In genomic region chr3:145133281-145133680, GRCh38 we compare ENCODE assay signal across 20 cellular contexts.
DNase-seq lines count a peak whose midpoint lies in the region; ATAC-seq and TF ChIP-seq lines count a peak whose summit lies in the region.
"Had no signal": no experiment of that assay in that cellular context is flagged by ENCODE, and none has a peak within 500 bp of the region (broad histone marks: within the 10 kb centered on the region; RNA-seq: fewer than 3 reads in every experiment).

No MANE protein-coding gene starts in this region.

- peaks cover 4% of the 10 kb centered on the region for H3K4me1 Mint-ChIP-seq in neural progenitor cell
- H3K4me1 Mint-ChIP-seq: CD14-positive monocyte; CD8-positive, alpha-beta memory T cell had no signal

- H2AFZ ChIP-seq in neural progenitor cell (replicated peaks): no peak overlapping the region
- H2AFZ ChIP-seq: GM23338 had no signal

- H3K9ac ChIP-seq in neural progenitor cell: no peak overlapping the region
- H3K9ac ChIP-seq: BLaER1 treated with 17β-estradiol and CSF1 and Interleukin-3, amounts not matched to agents 10 nM and 100 nM had no signal

- no peak overlapping the region for H3K4me2 ChIP-seq in neural progenitor cell
- H3K4me2 ChIP-seq: BLaER1 treated with 17β-estradiol and CSF1 and Interleukin-3, amounts not matched to agents 10 nM and 100 nM; GM23338 had no signal

- intact Hi-C loops in heart left ventricle (cut with DNase I): no loop called here

- H3K4me1 ChIP-seq in neural progenitor cell (no peaks in the 10 kb centered on the region), heart left ventricle (no peaks in the 10 kb centered on the region)
- H3K4me1 ChIP-seq: BE2C; BLaER1 treated with 17β-estradiol and CSF1 and Interleukin-3, amounts not matched to agents 10 nM and 100 nM had no signal

- no peak for TF ChIP-seq CTCF in WERI-Rb-1 (IDR thresholded peaks at IDR 0.05; ENCODE audit: low read depth, low read length)
- TF ChIP-seq CTCF in neural progenitor cell (IDR thresholded peaks at IDR 0.05): no peak
- no peak for TF ChIP-seq CTCF in heart left ventricle (IDR thresholded peaks at IDR 0.05)

- no peak overlapping the region for H3K27ac Mint-ChIP-seq in neural progenitor cell
- H3K27ac Mint-ChIP-seq: CD14-positive monocyte; CD4-positive, alpha-beta T cell; CD8-positive, alpha-beta memory T cell; GM23338; H9 had no signal

- no peak overlapping the region for H3K4me3 ChIP-seq in WERI-Rb-1 (ENCODE audit: low read depth, low read length)
- no peak overlapping the region for H3K4me3 ChIP-seq in neural progenitor cell
- H3K4me3 ChIP-seq in heart left ventricle: no peak overlapping the region
- H3K4me3 ChIP-seq: BLaER1 treated with 17β-estradiol and CSF1 and Interleukin-3, amounts not matched to agents 10 nM and 100 nM; GM23338 had no signal

- DNase-seq in D341Med (ENCODE audit: low spot score): peak; percentile 36
- DNase-seq in NCI-H524 treated with DMSO at 0.1 percent for 48 hours (lab: John Stamatoyannopoulos, UW): peak; percentile 83
- peak; percentile 53 for DNase-seq in WERI-Rb-1
- peak; percentile 6 for DNase-seq in neural progenitor cell (ENCODE audit: low spot score)
- DNase-seq in heart left ventricle: no peak
- DNase-seq in NK-92 (lab: John Stamatoyannopoulos, UW; ENCODE audit: unreplicated experiment): no peak
- DNase-seq in caudate nucleus (lab: John Stamatoyannopoulos, UW): no peak
- DNase-seq in LoVo (ENCODE audit: low spot score): no peak
- DNase-seq: AML-193; BE2C; CD4-positive, alpha-beta T cell; CD8-positive, alpha-beta memory T cell; DMS153; DND-41; H9 had no signal

- no peak overlapping the region for H3K4me3 Mint-ChIP-seq in neural progenitor cell
- H3K4me3 Mint-ChIP-seq: CD14-positive monocyte; CD4-positive, alpha-beta T cell; CD8-positive, alpha-beta memory T cell; GM23338; H9 had no signal

- 86 to 90% (median 88%) methylated on average over 2 of the region's 2 CpGs for WGBS in heart left ventricle, 4 donors

- H3K79me2 ChIP-seq in neural progenitor cell (ENCODE audit: low read depth): no peaks in the 10 kb centered on the region

- H3K36me3 Mint-ChIP-seq in neural progenitor cell: no peaks in the 10 kb centered on the region
- H3K36me3 Mint-ChIP-seq: CD14-positive monocyte; CD8-positive, alpha-beta memory T cell had no signal

- TF ChIP-seq POLR2A in heart left ventricle (IDR thresholded peaks at IDR 0.05): no peak

- H3K9me3 ChIP-seq in WERI-Rb-1 (ENCODE audit: severe bottlenecking) (no peaks in the 10 kb centered on the region), neural progenitor cell (ENCODE audit: low read depth) (no peaks in the 10 kb centered on the region), heart left ventricle (no peaks in the 10 kb centered on the region)
- H3K9me3 ChIP-seq: BE2C; BLaER1 treated with 17β-estradiol and CSF1 and Interleukin-3, amounts not matched to agents 10 nM and 100 nM had no signal

- no peaks in the 10 kb centered on the region for H3K9me3 Mint-ChIP-seq in neural progenitor cell
- H3K9me3 Mint-ChIP-seq: CD4-positive, alpha-beta T cell; GM23338; H9 had no signal

- no peaks in the 10 kb centered on the region for H3K27me3 Mint-ChIP-seq in neural progenitor cell (ENCODE audit: insufficient read depth, low read depth)
- H3K27me3 Mint-ChIP-seq: CD4-positive, alpha-beta T cell; CD8-positive, alpha-beta memory T cell had no signal

- H3K36me3 ChIP-seq in WERI-Rb-1: no peaks in the 10 kb centered on the region
- no peaks in the 10 kb centered on the region for H3K36me3 ChIP-seq in neural progenitor cell
- H3K36me3 ChIP-seq in heart left ventricle: no peaks in the 10 kb centered on the region
- H3K36me3 ChIP-seq: BE2C; BLaER1 treated with 17β-estradiol and CSF1 and Interleukin-3, amounts not matched to agents 10 nM and 100 nM had no signal

- H3K27ac ChIP-seq in WERI-Rb-1 (no peak overlapping the region), neural progenitor cell (no peak overlapping the region), heart left ventricle (no peak overlapping the region), caudate nucleus (ENCODE audit: low read depth, low read length) (no peak overlapping the region)
- H3K27ac ChIP-seq: 22Rv1; BLaER1 treated with 17β-estradiol and CSF1 and Interleukin-3, amounts not matched to agents 10 nM and 100 nM had no signal

- H3K27me3 ChIP-seq in WERI-Rb-1 (ENCODE audit: insufficient read depth, low read depth, severe bottlenecking) (no peaks in the 10 kb centered on the region), neural progenitor cell (no peaks in the 10 kb centered on the region), heart left ventricle (no peaks in the 10 kb centered on the region)
- H3K27me3 ChIP-seq: BE2C; BLaER1 treated with 17β-estradiol and CSF1 and Interleukin-3, amounts not matched to agents 10 nM and 100 nM had no signal

- no peaks in the 10 kb centered on the region for H3F3A ChIP-seq in neural progenitor cell (ENCODE audit: low read depth)

- no peaks in the 10 kb centered on the region for H4K20me1 ChIP-seq in neural progenitor cell (ENCODE audit: low read depth)
- H4K20me1 ChIP-seq: BLaER1 treated with 17β-estradiol and CSF1 and Interleukin-3, amounts not matched to agents 10 nM and 100 nM had no signal

- ATAC-seq in heart left ventricle: no peak
- ATAC-seq: GM23338, HCT116 had no signal

Comparison
In these comparisons a context has a peak if more than half of its experiments do, and no peak if none do; other contexts are left out.
1. DNase-seq: peak in D341Med (single experiment), NCI-H524 treated with DMSO at 0.1 percent for 48 hours (single experiment), WERI-Rb-1 (single experiment) and neural progenitor cell (single experiment); none in heart left ventricle (0 of 5), NK-92 (single experiment), caudate nucleus (0 of 61) and LoVo (single experiment).